ENCODE assay signal across 1 cellular context in the genomic region with DNA sequence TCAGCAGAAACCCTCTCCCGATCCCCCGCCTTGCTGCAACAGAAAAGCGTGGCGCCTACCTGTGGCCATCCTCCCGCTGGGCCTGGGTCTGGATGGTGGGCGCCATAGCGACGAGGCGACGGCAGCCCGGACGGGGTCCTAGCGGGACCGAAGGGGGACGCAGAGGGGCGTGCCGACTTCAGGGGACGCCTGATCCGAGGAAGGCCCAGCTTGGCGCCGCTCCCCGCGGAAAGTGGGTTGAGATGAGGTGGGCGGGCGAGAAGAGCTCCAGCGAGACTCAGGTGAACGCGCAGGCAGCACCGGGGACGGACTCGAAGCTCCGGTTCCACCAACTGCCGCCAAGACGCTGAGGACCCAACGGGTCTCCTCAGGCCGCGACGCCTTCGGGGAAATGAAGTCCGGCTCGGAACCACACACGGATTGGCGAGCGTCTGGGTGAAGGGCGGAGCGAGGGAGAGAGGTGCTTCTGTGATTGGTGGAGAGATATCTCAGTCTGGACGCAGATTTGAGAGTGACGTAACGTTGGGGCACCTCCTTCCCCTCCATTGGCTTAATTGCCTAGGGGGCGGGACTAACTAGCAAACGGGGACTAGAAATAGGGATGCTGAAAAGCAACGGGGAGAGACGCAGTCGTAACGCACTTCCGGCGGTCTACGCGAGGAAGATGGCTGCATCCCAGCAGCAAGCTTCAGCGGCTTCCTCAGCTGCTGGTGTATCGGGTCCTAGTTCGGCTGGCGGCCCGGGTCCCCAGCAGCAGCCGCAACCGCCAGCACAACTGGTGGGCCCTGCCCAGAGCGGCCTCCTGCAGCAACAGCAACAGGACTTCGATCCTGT.
A peak's percentile ranks its signal among the peaks of the same experiment; 100 is the strongest.
TF ChIP-seq lines count a peak whose summit lies in the region.

A gene with protein sequence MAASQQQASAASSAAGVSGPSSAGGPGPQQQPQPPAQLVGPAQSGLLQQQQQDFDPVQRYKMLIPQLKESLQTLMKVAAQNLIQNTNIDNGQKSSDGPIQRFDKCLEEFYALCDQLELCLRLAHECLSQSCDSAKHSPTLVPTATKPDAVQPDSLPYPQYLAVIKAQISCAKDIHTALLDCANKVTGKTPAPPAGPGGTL (plus strand): TSS at position 620 of the 834 bp plus-strand sequence. CDS start 45 bp downstream, at position 665.
A gene (minus strand): TSS at position 348 of the 834 bp plus-strand sequence. CDS start 242 bp downstream, at position 106.

TF ChIP-seq in HCT116, 20 proteins besides CTCF, POLR2A, EP300 and RAD21 (continued from another document):
- TF ChIP-seq, protein P1, sequence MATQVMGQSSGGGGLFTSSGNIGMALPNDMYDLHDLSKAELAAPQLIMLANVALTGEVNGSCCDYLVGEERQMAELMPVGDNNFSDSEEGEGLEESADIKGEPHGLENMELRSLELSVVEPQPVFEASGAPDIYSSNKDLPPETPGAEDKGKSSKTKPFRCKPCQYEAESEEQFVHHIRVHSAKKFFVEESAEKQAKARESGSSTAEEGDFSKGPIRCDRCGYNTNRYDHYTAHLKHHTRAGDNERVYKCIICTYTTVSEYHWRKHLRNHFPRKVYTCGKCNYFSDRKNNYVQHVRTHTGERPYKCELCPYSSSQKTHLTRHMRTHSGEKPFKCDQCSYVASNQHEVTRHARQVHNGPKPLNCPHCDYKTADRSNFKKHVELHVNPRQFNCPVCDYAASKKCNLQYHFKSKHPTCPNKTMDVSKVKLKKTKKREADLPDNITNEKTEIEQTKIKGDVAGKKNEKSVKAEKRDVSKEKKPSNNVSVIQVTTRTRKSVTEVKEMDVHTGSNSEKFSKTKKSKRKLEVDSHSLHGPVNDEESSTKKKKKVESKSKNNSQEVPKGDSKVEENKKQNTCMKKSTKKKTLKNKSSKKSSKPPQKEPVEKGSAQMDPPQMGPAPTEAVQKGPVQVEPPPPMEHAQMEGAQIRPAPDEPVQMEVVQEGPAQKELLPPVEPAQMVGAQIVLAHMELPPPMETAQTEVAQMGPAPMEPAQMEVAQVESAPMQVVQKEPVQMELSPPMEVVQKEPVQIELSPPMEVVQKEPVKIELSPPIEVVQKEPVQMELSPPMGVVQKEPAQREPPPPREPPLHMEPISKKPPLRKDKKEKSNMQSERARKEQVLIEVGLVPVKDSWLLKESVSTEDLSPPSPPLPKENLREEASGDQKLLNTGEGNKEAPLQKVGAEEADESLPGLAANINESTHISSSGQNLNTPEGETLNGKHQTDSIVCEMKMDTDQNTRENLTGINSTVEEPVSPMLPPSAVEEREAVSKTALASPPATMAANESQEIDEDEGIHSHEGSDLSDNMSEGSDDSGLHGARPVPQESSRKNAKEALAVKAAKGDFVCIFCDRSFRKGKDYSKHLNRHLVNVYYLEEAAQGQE (IDR thresholded peaks at IDR 0.05; ENCODE audit: low read depth): no peak
- TF ChIP-seq ZFX (IDR thresholded peaks at IDR 0.05) (0 out of 2 replicates have a peak, but pooled peaks have one; percentile 7), EZH2phosphoT487 (IDR thresholded peaks at IDR 0.05; ENCODE audit: borderline replicate concordance) (no peak), ZNF274 (IDR thresholded peaks at IDR 0.05; ENCODE audit: low read depth, low read length) (no peak)
